Comparison of ENCODE assay signal across 20 cellular contexts in genomic region chr12:124165695-124166094, GRCh38.
"Had no signal": no experiment of that assay in that cellular context is flagged by ENCODE, and none has a peak within 500 bp of the region (broad histone marks: within the 10 kb centered on the region; RNA-seq: fewer than 3 reads in every experiment).

No MANE protein-coding gene starts in this region.

- DNase-seq: effector CD4-positive, alpha-beta T cell; endodermal cell; gastrocnemius medialis; heart right ventricle; hypothalamus; left ventricle myocardium superior; mesendoderm; natural killer cell; ovary; right cardiac atrium; stimulated activated CD4-positive, alpha-beta T cell treated with anti-CD3 and anti-CD28 coated beads, Interleukin-2, amount 100 ng/mL, for 48 hours; stimulated activated naive CD8-positive, alpha-beta T cell treated with anti-CD3 and anti-CD28 coated beads, Interleukin-15, Interleukin-2, amounts not matched to agents 100 U/mL and 50 U/mL, for 24 hours; thyroid gland had no signal

- H3K27me3 ChIP-seq: gastrocnemius medialis, heart right ventricle, ovary, suprapubic skin, thyroid gland had no signal

- FAIRE-seq: endothelial cell of umbilical vein, islet of Langerhans, urothelium cell line had no signal

- ATAC-seq: gastrocnemius medialis; heart right ventricle; left ventricle myocardium superior; natural killer cell; right cardiac atrium; stimulated activated naive CD8-positive, alpha-beta T cell treated with anti-CD3 and anti-CD28 coated beads, Interleukin-15, Interleukin-2, amounts not matched to agents 100 U/mL and 50 U/mL, for 24 hours had no signal

- H3K4me1 ChIP-seq: heart right ventricle, suprapubic skin, thyroid gland had no signal

- H3K9me3 ChIP-seq: gastrocnemius medialis, heart right ventricle, ovary, suprapubic skin, thyroid gland had no signal

- H3K4me3 ChIP-seq: coronary artery, gastrocnemius medialis, heart right ventricle, lung, ovary, smooth muscle cell, suprapubic skin, thyroid gland had no signal

- H3K4me2 ChIP-seq: smooth muscle cell had no signal

- H3K27ac ChIP-seq: coronary artery, gastrocnemius medialis, heart right ventricle, ovary, suprapubic skin, thyroid gland had no signal

- H3K36me3 ChIP-seq: gastrocnemius medialis, heart right ventricle, ovary, suprapubic skin, thyroid gland had no signal
